12 cellular contexts compared by ENCODE assay signal in the genomic region with DNA sequence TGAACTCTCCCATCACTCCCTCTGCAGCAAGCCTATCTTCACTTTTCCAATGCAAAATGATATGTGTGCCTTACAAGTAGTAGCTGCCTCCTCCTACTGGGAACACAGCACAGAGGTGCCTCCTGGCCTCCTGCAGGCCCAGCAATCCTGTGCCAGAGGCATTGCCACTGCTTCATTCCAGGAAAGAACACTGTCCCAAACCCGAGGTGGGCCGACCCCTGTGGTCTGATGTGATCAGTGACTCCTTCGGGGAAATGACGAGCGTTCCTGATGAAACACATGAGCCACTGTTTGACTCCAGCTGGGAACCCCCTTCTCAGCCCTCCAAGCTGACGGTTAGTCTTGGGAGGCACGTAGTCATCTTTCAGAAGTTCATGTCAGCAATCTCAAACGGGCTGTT. TPM values are rescaled to one million over a fixed set of nuclear protein-coding genes. Genes with fewer than 3 reads are reported as not detected.
DNase-seq lines count a peak whose midpoint lies in the region; ATAC-seq and TF ChIP-seq lines count a peak whose summit lies in the region.
"Had no signal": no experiment of that assay in that cellular context is flagged by ENCODE, and none has a peak within 500 bp of the region (broad histone marks: within the 10 kb centered on the region; RNA-seq: fewer than 3 reads in every experiment).

No MANE protein-coding gene starts in this region.

- H3K4me3 ChIP-seq in SJSA1 (no peak overlapping the region), cardiac fibroblast (replicated peaks in 1 of 2; ENCODE audit: low read depth in 2 of 2, low read length in 2 of 2) (no peak overlapping the region), psoas muscle (no peak overlapping the region), BE2C (ENCODE audit: low read depth, low read length) (no peak overlapping the region)
- H3K4me3 ChIP-seq: A549, ovary had no signal

- no peak overlapping the region for H3K4me3 Mint-ChIP-seq in activated CD4-positive, alpha-beta T cell treated with anti-CD3 and anti-CD28 coated beads for 36 hours

- WGBS in psoas muscle, 3 donors, result 76 to 87% (median 83%) methylated on average over 8 of the region's 8 CpGs

- H3K9me3 ChIP-seq in SJSA1 (replicated peaks), result no peaks in the 10 kb centered on the region
- no peaks in the 10 kb centered on the region for H3K9me3 ChIP-seq in psoas muscle
- no peaks in the 10 kb centered on the region for H3K9me3 ChIP-seq in BE2C
- H3K9me3 ChIP-seq: A549, ovary had no signal

- peaks cover 70% of the 10 kb centered on the region for H3K36me3 ChIP-seq in SJSA1
- peaks cover 6 to 91% of the 10 kb centered on the region in 2 donors for H3K36me3 ChIP-seq in psoas muscle (ENCODE audit: insufficient read depth in 1 of 2, low read depth in 1 of 2)
- H3K36me3 ChIP-seq in BE2C, result peaks cover 53% of the 10 kb centered on the region
- H3K36me3 ChIP-seq: ovary had no signal

- H3K27me3 Mint-ChIP-seq in activated CD4-positive, alpha-beta T cell treated with anti-CD3 and anti-CD28 coated beads for 36 hours, result no peaks in the 10 kb centered on the region

- H3K36me3 Mint-ChIP-seq in activated CD4-positive, alpha-beta T cell treated with anti-CD3 and anti-CD28 coated beads for 36 hours (ENCODE audit: low read depth), result peaks cover 28% of the 10 kb centered on the region

- H3K27ac Mint-ChIP-seq in activated CD4-positive, alpha-beta T cell treated with anti-CD3 and anti-CD28 coated beads for 36 hours, result peak overlapping the region; percentile 95

- CTCF ChIA-PET in activated CD4-positive, alpha-beta T cell treated with anti-CD3 and anti-CD28 coated beads for 36 hours (lab: Charles Lee), result interaction anchor here (0.7 to 1.0 kb wide), 5 partner anchors 9 to 336 kb away, joined by 3 to 4 read pairs (median 3); no protein-coding TSS in a partner anchor

- POLR2A ChIA-PET in activated CD4-positive, alpha-beta T cell treated with anti-CD3 and anti-CD28 coated beads for 36 hours (lab: Charles Lee), result interaction anchor here (0.6 to 1.5 kb wide), 3 partner anchors 9 to 19 kb away, joined by 4 to 6 read pairs (median 5); a partner anchor contains a TSS

- ATAC-seq in activated CD4-positive, alpha-beta T cell treated with anti-CD3 and anti-CD28 coated beads for 36 hours, result peak; percentile 48
- ATAC-seq in psoas muscle, result peak in 1 of 4 donors; percentile 7
- ATAC-seq in HG03521 (IDR thresholded peaks at IDR 0.05; ENCODE audit: unreplicated experiment), result no peak
- ATAC-seq in HG03460 (IDR thresholded peaks at IDR 0.05; ENCODE audit: unreplicated experiment), result no peak

- peaks cover 25% of the 10 kb centered on the region for H3K4me1 Mint-ChIP-seq in activated CD4-positive, alpha-beta T cell treated with anti-CD3 and anti-CD28 coated beads for 36 hours

- peak; percentile 54 for DNase-seq in activated CD4-positive, alpha-beta T cell treated with anti-CD3 and anti-CD28 coated beads for 36 hours
- no peak for DNase-seq in activated CD4-positive, alpha-beta T cell treated with anti-CD3 and anti-CD28 coated beads, Interleukin-2, amount 50 U/mL, for 4 hours
- DNase-seq in SJSA1 (ENCODE audit: low read depth in 1 of 2, low spot score in 2 of 2), result peak; percentile 59 to 82
- DNase-seq in cardiac fibroblast (ENCODE audit: low read depth in 2 of 2), result peak; percentile 53 to 77
- no peak for DNase-seq in psoas muscle
- DNase-seq in BE2C, result no peak
- DNase-seq: GOT3, NCI-H446 treated with DMSO at 0.1 percent for 48 hours, ovary had no signal

- intact Hi-C loops in activated CD4-positive, alpha-beta T cell treated with anti-CD3 and anti-CD28 coated beads for 36 hours (cut with DNase I, micrococcal nuclease), result loop anchor here (2.0 kb wide), 2 partner anchors 17 to 19 kb away; a partner anchor contains a TSS
- intact Hi-C loops in psoas muscle (cut with DNase I), result no loop called here

- TF ChIP-seq CTCF in cardiac fibroblast (IDR thresholded peaks at IDR 0.05; ENCODE audit: low read depth, low read length), result no peak
- TF ChIP-seq CTCF in psoas muscle (IDR thresholded peaks at IDR 0.05), result no peak
- TF ChIP-seq CTCF in BE2C (IDR thresholded peaks at IDR 0.05; ENCODE audit: low read depth, low read length), result no peak

- H3K27ac ChIP-seq in SJSA1 (peak overlapping the region; percentile 70), psoas muscle (peak overlapping the region; percentile 16)
- H3K27ac ChIP-seq: A549, ovary had no signal

- H3K27me3 ChIP-seq in SJSA1 (replicated peaks) (no peaks in the 10 kb centered on the region), psoas muscle (ENCODE audit: insufficient read depth in 3 of 3, low read length in 2 of 3) (no peaks in the 10 kb centered on the region), BE2C (no peaks in the 10 kb centered on the region)
- H3K27me3 ChIP-seq: ovary had no signal

- peaks cover 35% of the 10 kb centered on the region for H3K4me1 ChIP-seq in SJSA1 (replicated peaks)
- no peaks in the 10 kb centered on the region for H3K4me1 ChIP-seq in psoas muscle
- H3K4me1 ChIP-seq in BE2C, result no peaks in the 10 kb centered on the region
- H3K4me1 ChIP-seq: A549 had no signal

- H3K9me3 Mint-ChIP-seq in activated CD4-positive, alpha-beta T cell treated with anti-CD3 and anti-CD28 coated beads for 36 hours (ENCODE audit: low read depth), result no peaks in the 10 kb centered on the region

RNA-seq across cellular contexts. Expression of a gene that starts 19.5 kb away (rescaled TPM):
- 100 to 1,000 TPM in 1 of 2 experiments, 10 to 100 TPM in 1; 77.3 to 127 TPM for total RNA-seq in activated CD4-positive, alpha-beta T cell treated with anti-CD3 and anti-CD28 coated beads for 36 hours
- 309 and 401 TPM in 2 replicates for total RNA-seq in SJSA1 (2014; rRNA removed; shearing (Covaris generic))
- total RNA-seq in psoas muscle, result 100 to 1,000 TPM; 151 to 307 (median 225) TPM
- polyA plus RNA-seq in psoas muscle, result 1,000 to 10,000 TPM in 1 of 3 donors, 100 to 1,000 TPM in 2; 444 to 1,018 (median 498) TPM
- polyA plus RNA-seq in BE2C (2012; ENCODE audit: insufficient read depth, insufficient read length, low read depth), result 168 TPM

RNA-seq across cellular contexts. Expression of a gene that starts 55.9 kb away (rescaled TPM):
- 10 to 100 TPM; 22.8 to 25.3 TPM for total RNA-seq in activated CD4-positive, alpha-beta T cell treated with anti-CD3 and anti-CD28 coated beads for 36 hours
- 8.6 and 9.1 TPM in 2 replicates for total RNA-seq in SJSA1 (2014; rRNA removed; shearing (Covaris generic))
- total RNA-seq in psoas muscle, result 10 to 100 TPM; 11.0 to 21.8 (median 12.8) TPM
- polyA plus RNA-seq in psoas muscle, result 1 to 10 TPM; 5.8 to 8.7 (median 6.4) TPM
- polyA plus RNA-seq in BE2C (2012; ENCODE audit: insufficient read depth, insufficient read length, low read depth), result 7.2 TPM

Comparison
In these comparisons a context has a peak if more than half of its experiments do, and no peak if none do; other contexts are left out.
1. DNase-seq: peak in activated CD4-positive, alpha-beta T cell treated with anti-CD3 and anti-CD28 coated beads for 36 hours (single experiment), SJSA1 (2 of 2) and cardiac fibroblast (2 of 2); none in activated CD4-positive, alpha-beta T cell treated with anti-CD3 and anti-CD28 coated beads, Interleukin-2, amount 50 U/mL, for 4 hours (0 of 2), psoas muscle (0 of 2) and BE2C (single experiment).
2. intact Hi-C loops: an anchor here in activated CD4-positive, alpha-beta T cell treated with anti-CD3 and anti-CD28 coated beads for 36 hours (2.0 kb wide); none called in psoas muscle.